1 cellular context compared by ENCODE assay signal in the genomic region with DNA sequence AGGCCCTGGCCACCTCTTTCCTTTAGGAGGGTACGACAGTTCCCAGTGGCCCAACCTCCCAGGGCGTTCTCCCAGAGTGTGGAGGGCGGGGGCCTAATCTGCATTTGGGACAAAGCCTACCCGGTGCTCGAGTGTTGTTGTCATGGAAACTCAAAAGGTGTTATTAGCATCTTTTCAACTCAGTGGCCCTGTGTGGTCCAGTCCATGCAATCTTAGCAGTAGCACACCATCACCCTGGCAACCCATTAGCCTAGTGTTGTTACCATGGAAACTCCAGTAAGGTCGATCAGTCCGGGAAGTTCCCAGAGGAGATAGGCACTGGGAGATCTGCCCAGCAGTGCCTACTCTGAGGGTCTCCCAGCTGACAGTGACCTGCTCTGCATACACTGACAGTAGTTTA.
TF ChIP-seq lines count a peak whose summit lies in the region.

No MANE protein-coding gene starts in this region.

TF ChIP-seq in SK-N-SH, 30 proteins besides CTCF, POLR2A, EP300 and RAD21 (continued from another document):
- TF ChIP-seq, protein P1, sequence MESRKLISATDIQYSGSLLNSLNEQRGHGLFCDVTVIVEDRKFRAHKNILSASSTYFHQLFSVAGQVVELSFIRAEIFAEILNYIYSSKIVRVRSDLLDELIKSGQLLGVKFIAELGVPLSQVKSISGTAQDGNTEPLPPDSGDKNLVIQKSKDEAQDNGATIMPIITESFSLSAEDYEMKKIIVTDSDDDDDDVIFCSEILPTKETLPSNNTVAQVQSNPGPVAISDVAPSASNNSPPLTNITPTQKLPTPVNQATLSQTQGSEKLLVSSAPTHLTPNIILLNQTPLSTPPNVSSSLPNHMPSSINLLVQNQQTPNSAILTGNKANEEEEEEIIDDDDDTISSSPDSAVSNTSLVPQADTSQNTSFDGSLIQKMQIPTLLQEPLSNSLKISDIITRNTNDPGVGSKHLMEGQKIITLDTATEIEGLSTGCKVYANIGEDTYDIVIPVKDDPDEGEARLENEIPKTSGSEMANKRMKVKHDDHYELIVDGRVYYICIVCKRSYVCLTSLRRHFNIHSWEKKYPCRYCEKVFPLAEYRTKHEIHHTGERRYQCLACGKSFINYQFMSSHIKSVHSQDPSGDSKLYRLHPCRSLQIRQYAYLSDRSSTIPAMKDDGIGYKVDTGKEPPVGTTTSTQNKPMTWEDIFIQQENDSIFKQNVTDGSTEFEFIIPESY (IDR thresholded peaks at IDR 0.05; ENCODE audit: borderline replicate concordance, low read depth), result no peak
